In the genomic region with DNA sequence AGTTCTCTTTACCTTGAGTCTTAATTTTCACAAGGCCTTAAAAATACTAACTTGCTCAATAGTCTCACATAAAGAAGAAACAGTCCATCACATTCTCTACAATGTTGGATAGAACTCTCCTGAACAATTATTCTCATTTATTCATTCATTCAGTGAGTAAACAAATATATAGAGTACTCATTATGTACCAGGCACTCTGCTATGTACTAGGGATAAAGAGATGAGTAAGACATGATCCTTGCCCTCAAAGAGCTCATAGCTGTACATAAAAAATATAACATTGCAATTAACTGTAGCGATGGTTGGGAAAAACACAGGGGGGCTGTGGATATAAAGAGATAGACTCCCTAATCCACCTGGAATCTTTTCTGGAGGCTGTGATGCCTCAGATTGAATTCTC, we compare ENCODE assay signal across 31 cellular contexts.
"Had no signal": no experiment of that assay in that cellular context is flagged by ENCODE, and none has a peak within 500 bp of the region (broad histone marks: within the 10 kb centered on the region; RNA-seq: fewer than 3 reads in every experiment).

No MANE protein-coding gene starts in this region.

- DNase-seq: activated effector memory CD4-positive, alpha-beta T cell treated with anti-CD3 and anti-CD28 coated beads, Interleukin-2, amount 50 U/mL, for 16 hours; activated effector memory CD4-positive, alpha-beta T cell treated with Interleukin-2 at 50 U/mL for 16 hours; activated gamma-delta T cell; activated gamma-delta T cell treated with Interleukin-2 at 50 U/mL for 16 hours; activated naive CD4-positive, alpha-beta T cell; activated naive CD4-positive, alpha-beta T cell treated with anti-CD3 and anti-CD28 coated beads for 36 hours; activated naive CD4-positive, alpha-beta T cell treated with anti-CD3 and anti-CD28 coated beads, Interleukin-2, amount 10 ng/mL, durations not matched to agents 7 days and 5 days; activated naive CD4-positive, alpha-beta T cell treated with anti-CD3 and anti-CD28 coated beads, Interleukin-2, amount 50 U/mL, for 16 hours; activated naive CD4-positive, alpha-beta T cell treated with Interleukin-2 at 50 U/mL for 16 hours; activated naive CD8-positive, alpha-beta T cell treated with anti-CD3 and anti-CD28 coated beads for 36 hours; activated naive CD8-positive, alpha-beta T cell treated with anti-CD3 and anti-CD28 coated beads, Interleukin-2, amount 10 ng/mL, durations not matched to agents 7 days and 5 days; activated naive CD8-positive, alpha-beta T cell treated with anti-CD3 and anti-CD28 coated beads, Interleukin-2, amount 50 U/mL, for 24 hours; activated T-cell treated with anti-CD3 and anti-CD28 coated beads, Interleukin-2, amount 50 U/mL, for 24 hours; activated T-cell treated with anti-CD3 and anti-CD28 coated beads, Interleukin-2, amount 50 U/mL, for 4 hours; activated T-cell treated with anti-CD3 and anti-CD28 coated beads, Interleukin-2, amount 50 U/mL, for 48 hours; activated T-cell treated with anti-CD3 and anti-CD28 coated beads, Interleukin-2, amount 50 U/mL, for 72 hours; adrenal gland; amniotic stem cell; amygdala; anterior cingulate cortex; aorta; body of pancreas; brain microvascular endothelial cell; caudate nucleus; central memory CD4-positive, alpha-beta T cell; cerebellar nuclear complex had no signal

- H3K4me3 ChIP-seq: adrenal gland, ascending aorta, body of pancreas, breast epithelium, cardiac muscle cell had no signal

- H3K27me3 ChIP-seq: adrenal gland, ascending aorta, body of pancreas, brain microvascular endothelial cell, breast epithelium, cardiac muscle cell had no signal

- H3K36me3 ChIP-seq: adrenal gland, ascending aorta, brain microvascular endothelial cell, breast epithelium, cardiac muscle cell had no signal

- ATAC-seq: activated naive CD4-positive, alpha-beta T cell treated with anti-CD3 and anti-CD28 coated beads, Interleukin-2, amount 50 U/mL, for 72 hours; activated naive CD8-positive, alpha-beta T cell treated with anti-CD3 and anti-CD28 coated beads, Interleukin-2, amount 50 U/mL, for 24 hours; activated T-cell treated with anti-CD3 and anti-CD28 coated beads, Interleukin-2, amount 50 U/mL, for 4 hours; activated T-cell treated with anti-CD3 and anti-CD28 coated beads, Interleukin-2, amount 50 U/mL, for 72 hours; activated T-helper 17 cell treated with anti-CD3 and anti-CD28 coated beads, Interleukin-2, amount 50 U/mL, for 72 hours; body of pancreas had no signal

- H3K27ac ChIP-seq: adrenal gland, ascending aorta, body of pancreas, brain microvascular endothelial cell, breast epithelium, cardiac muscle cell had no signal

- H3K4me1 ChIP-seq: adrenal gland, ascending aorta, body of pancreas, breast epithelium had no signal

- H3K9me3 ChIP-seq: adrenal gland, ascending aorta, body of pancreas, breast epithelium had no signal
